ENCODE assay signal across 2 cellular contexts in the genomic region with DNA sequence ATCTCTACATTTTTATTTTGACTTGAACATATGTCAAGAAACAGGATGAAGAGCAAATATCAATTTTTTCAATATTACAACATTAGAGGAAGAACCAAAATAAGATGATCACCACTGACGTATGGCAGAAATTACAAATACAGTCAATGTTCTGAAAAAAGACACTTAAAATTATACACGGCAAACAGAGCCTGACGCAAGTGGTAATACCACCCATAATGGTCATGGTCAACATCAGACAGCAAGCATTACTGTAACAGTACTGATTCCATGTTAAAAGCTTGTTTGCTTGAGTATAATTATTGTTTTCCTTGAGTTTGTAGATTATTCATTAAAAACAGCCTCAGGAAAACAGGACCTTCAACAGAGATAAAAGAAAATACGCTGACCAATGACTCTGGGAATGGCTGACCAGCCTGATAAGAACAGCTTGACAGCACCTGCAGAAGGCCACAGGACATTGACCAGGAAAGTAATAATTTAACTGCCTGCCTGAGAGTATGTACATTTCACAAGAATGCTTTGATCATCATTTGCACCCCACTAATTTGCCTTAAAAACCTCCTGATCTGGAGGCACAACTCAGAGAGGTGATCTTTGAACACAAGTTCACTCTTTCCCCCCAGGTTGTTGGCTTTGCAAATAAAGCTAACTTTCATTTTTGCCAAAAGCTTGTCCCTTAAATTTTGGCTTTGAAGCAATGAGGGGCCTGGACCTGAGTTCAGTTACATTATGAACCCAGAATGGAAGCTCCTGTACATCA.
TF ChIP-seq lines count a peak whose summit lies in the region.

No MANE protein-coding gene starts in this region.

TF ChIP-seq in K562, 482 proteins besides CTCF, POLR2A, EP300 and RAD21 (continued from another document and continues in another):
- TF ChIP-seq ZNF79 (CRISPR knock-in tag; IDR thresholded peaks at IDR 0.05; ENCODE audit: low read depth) (no peak), POU5F1 (IDR thresholded peaks at IDR 0.05; ENCODE audit: borderline replicate concordance, low read depth, low read length, partially characterized antibody) (no peak), CSDE1 (IDR thresholded peaks at IDR 0.05) (no peak), ZNF311 (CRISPR knock-in tag; IDR thresholded peaks at IDR 0.05) (no peak), MTF1 (CRISPR knock-in tag; IDR thresholded peaks at IDR 0.05; ENCODE audit: borderline replicate concordance) (no peak), ZKSCAN8 (CRISPR knock-in tag; IDR thresholded peaks at IDR 0.05) (no peak), ZNF445 (CRISPR knock-in tag; IDR thresholded peaks at IDR 0.05; ENCODE audit: low read depth) (no peak), MCM7 (IDR thresholded peaks at IDR 0.05) (no peak), ZFX (CRISPR knock-in tag; IDR thresholded peaks at IDR 0.05) (no peak), SMARCA4 (IDR thresholded peaks at IDR 0.05) (0 out of 2 replicates have a peak, but pooled peaks have one; percentile 40), NR2C1 (IDR thresholded peaks at IDR 0.05) (no peak), NR2C1 (tag; IDR thresholded peaks at IDR 0.05) (no peak), TAF1 (IDR thresholded peaks at IDR 0.05; ENCODE audit: control insufficient read depth, extremely low read depth, insufficient read depth, low read length, severe bottlenecking) (no peak), NCOA6 (IDR thresholded peaks at IDR 0.05) (no peak), ZKSCAN3 (CRISPR knock-in tag; IDR thresholded peaks at IDR 0.05) (no peak), ZNF586 (CRISPR knock-in tag; conservative IDR thresholded peaks at IDR 0.05) (no peak), NFE2L1 (tag; IDR thresholded peaks at IDR 0.05; ENCODE audit: borderline replicate concordance, low read depth) (no peak), DIDO1 (tag; IDR thresholded peaks at IDR 0.05; ENCODE audit: low read depth) (no peak)
- TF ChIP-seq, protein P1, sequence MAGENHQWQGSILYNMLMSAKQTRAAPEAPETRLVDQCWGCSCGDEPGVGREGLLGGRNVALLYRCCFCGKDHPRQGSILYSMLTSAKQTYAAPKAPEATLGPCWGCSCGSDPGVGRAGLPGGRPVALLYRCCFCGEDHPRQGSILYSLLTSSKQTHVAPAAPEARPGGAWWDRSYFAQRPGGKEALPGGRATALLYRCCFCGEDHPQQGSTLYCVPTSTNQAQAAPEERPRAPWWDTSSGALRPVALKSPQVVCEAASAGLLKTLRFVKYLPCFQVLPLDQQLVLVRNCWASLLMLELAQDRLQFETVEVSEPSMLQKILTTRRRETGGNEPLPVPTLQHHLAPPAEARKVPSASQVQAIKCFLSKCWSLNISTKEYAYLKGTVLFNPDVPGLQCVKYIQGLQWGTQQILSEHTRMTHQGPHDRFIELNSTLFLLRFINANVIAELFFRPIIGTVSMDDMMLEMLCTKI (IDR thresholded peaks at IDR 0.05; ENCODE audit: partially characterized antibody), result no peak
- TF ChIP-seq, protein P2, sequence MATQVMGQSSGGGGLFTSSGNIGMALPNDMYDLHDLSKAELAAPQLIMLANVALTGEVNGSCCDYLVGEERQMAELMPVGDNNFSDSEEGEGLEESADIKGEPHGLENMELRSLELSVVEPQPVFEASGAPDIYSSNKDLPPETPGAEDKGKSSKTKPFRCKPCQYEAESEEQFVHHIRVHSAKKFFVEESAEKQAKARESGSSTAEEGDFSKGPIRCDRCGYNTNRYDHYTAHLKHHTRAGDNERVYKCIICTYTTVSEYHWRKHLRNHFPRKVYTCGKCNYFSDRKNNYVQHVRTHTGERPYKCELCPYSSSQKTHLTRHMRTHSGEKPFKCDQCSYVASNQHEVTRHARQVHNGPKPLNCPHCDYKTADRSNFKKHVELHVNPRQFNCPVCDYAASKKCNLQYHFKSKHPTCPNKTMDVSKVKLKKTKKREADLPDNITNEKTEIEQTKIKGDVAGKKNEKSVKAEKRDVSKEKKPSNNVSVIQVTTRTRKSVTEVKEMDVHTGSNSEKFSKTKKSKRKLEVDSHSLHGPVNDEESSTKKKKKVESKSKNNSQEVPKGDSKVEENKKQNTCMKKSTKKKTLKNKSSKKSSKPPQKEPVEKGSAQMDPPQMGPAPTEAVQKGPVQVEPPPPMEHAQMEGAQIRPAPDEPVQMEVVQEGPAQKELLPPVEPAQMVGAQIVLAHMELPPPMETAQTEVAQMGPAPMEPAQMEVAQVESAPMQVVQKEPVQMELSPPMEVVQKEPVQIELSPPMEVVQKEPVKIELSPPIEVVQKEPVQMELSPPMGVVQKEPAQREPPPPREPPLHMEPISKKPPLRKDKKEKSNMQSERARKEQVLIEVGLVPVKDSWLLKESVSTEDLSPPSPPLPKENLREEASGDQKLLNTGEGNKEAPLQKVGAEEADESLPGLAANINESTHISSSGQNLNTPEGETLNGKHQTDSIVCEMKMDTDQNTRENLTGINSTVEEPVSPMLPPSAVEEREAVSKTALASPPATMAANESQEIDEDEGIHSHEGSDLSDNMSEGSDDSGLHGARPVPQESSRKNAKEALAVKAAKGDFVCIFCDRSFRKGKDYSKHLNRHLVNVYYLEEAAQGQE (CRISPR knock-in tag; IDR thresholded peaks at IDR 0.05; ENCODE audit: low read depth), result no peak
- TF ChIP-seq, protein P3, sequence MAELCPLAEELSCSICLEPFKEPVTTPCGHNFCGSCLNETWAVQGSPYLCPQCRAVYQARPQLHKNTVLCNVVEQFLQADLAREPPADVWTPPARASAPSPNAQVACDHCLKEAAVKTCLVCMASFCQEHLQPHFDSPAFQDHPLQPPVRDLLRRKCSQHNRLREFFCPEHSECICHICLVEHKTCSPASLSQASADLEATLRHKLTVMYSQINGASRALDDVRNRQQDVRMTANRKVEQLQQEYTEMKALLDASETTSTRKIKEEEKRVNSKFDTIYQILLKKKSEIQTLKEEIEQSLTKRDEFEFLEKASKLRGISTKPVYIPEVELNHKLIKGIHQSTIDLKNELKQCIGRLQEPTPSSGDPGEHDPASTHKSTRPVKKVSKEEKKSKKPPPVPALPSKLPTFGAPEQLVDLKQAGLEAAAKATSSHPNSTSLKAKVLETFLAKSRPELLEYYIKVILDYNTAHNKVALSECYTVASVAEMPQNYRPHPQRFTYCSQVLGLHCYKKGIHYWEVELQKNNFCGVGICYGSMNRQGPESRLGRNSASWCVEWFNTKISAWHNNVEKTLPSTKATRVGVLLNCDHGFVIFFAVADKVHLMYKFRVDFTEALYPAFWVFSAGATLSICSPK (IDR thresholded peaks at IDR 0.05; ENCODE audit: borderline replicate concordance), result no peak
- TF ChIP-seq, protein P4, sequence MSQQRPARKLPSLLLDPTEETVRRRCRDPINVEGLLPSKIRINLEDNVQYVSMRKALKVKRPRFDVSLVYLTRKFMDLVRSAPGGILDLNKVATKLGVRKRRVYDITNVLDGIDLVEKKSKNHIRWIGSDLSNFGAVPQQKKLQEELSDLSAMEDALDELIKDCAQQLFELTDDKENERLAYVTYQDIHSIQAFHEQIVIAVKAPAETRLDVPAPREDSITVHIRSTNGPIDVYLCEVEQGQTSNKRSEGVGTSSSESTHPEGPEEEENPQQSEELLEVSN (IDR thresholded peaks at IDR 0.05; ENCODE audit: borderline replicate concordance in 1 of 2, extremely low read depth in 1 of 2, insufficient read depth in 1 of 2, insufficient read length in 1 of 2, low read depth in 1 of 2, low read length in 1 of 2, poor library complexity in 1 of 2, severe bottlenecking in 1 of 2), result no peak

TF ChIP-seq in HepG2, 621 proteins besides CTCF, POLR2A, EP300 and RAD21 (continued from another document and continues in another):
- TF ChIP-seq, protein P5, sequence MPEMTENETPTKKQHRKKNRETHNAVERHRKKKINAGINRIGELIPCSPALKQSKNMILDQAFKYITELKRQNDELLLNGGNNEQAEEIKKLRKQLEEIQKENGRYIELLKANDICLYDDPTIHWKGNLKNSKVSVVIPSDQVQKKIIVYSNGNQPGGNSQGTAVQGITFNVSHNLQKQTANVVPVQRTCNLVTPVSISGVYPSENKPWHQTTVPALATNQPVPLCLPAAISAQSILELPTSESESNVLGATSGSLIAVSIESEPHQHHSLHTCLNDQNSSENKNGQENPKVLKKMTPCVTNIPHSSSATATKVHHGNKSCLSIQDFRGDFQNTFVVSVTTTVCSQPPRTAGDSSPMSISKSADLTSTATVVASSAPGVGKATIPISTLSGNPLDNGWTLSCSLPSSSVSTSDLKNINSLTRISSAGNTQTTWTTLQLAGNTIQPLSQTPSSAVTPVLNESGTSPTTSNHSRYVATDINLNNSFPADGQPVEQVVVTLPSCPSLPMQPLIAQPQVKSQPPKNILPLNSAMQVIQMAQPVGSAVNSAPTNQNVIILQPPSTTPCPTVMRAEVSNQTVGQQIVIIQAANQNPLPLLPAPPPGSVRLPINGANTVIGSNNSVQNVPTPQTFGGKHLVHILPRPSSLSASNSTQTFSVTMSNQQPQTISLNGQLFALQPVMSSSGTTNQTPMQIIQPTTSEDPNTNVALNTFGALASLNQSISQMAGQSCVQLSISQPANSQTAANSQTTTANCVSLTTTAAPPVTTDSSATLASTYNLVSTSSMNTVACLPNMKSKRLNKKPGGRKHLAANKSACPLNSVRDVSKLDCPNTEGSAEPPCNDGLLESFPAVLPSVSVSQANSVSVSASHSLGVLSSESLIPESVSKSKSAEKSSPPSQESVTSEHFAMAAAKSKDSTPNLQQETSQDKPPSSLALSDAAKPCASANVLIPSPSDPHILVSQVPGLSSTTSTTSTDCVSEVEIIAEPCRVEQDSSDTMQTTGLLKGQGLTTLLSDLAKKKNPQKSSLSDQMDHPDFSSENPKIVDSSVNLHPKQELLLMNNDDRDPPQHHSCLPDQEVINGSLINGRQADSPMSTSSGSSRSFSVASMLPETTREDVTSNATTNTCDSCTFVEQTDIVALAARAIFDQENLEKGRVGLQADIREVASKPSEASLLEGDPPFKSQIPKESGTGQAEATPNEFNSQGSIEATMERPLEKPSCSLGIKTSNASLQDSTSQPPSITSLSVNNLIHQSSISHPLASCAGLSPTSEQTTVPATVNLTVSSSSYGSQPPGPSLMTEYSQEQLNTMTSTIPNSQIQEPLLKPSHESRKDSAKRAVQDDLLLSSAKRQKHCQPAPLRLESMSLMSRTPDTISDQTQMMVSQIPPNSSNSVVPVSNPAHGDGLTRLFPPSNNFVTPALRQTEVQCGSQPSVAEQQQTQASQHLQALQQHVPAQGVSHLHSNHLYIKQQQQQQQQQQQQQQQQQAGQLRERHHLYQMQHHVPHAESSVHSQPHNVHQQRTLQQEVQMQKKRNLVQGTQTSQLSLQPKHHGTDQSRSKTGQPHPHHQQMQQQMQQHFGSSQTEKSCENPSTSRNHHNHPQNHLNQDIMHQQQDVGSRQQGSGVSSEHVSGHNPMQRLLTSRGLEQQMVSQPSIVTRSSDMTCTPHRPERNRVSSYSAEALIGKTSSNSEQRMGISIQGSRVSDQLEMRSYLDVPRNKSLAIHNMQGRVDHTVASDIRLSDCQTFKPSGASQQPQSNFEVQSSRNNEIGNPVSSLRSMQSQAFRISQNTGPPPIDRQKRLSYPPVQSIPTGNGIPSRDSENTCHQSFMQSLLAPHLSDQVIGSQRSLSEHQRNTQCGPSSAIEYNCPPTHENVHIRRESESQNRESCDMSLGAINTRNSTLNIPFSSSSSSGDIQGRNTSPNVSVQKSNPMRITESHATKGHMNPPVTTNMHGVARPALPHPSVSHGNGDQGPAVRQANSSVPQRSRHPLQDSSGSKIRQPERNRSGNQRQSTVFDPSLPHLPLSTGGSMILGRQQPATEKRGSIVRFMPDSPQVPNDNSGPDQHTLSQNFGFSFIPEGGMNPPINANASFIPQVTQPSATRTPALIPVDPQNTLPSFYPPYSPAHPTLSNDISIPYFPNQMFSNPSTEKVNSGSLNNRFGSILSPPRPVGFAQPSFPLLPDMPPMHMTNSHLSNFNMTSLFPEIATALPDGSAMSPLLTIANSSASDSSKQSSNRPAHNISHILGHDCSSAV (CRISPR knock-in tag; IDR thresholded peaks at IDR 0.05; ENCODE audit: borderline replicate concordance), result no peak
- peak; percentile 93 for TF ChIP-seq PITX1 (CRISPR knock-in tag; IDR thresholded peaks at IDR 0.05)
- TF ChIP-seq ZKSCAN5 (CRISPR knock-in tag; IDR thresholded peaks at IDR 0.05), result no peak
- TF ChIP-seq EZH2 (conservative IDR thresholded peaks at IDR 0.05; ENCODE audit: low read depth, low read length), result no peak
- peak; percentile 78; the same call in 1 of the 2 replicates for TF ChIP-seq ZNF614 (CRISPR knock-in tag; IDR thresholded peaks at IDR 0.05; ENCODE audit: borderline replicate concordance)
- no peak for TF ChIP-seq ZNF326 (CRISPR knock-in tag; IDR thresholded peaks at IDR 0.05; ENCODE audit: borderline replicate concordance)
- no peak for TF ChIP-seq CAMTA2 (CRISPR knock-in tag; IDR thresholded peaks at IDR 0.05; ENCODE audit: borderline replicate concordance)
- TF ChIP-seq, protein P6, sequence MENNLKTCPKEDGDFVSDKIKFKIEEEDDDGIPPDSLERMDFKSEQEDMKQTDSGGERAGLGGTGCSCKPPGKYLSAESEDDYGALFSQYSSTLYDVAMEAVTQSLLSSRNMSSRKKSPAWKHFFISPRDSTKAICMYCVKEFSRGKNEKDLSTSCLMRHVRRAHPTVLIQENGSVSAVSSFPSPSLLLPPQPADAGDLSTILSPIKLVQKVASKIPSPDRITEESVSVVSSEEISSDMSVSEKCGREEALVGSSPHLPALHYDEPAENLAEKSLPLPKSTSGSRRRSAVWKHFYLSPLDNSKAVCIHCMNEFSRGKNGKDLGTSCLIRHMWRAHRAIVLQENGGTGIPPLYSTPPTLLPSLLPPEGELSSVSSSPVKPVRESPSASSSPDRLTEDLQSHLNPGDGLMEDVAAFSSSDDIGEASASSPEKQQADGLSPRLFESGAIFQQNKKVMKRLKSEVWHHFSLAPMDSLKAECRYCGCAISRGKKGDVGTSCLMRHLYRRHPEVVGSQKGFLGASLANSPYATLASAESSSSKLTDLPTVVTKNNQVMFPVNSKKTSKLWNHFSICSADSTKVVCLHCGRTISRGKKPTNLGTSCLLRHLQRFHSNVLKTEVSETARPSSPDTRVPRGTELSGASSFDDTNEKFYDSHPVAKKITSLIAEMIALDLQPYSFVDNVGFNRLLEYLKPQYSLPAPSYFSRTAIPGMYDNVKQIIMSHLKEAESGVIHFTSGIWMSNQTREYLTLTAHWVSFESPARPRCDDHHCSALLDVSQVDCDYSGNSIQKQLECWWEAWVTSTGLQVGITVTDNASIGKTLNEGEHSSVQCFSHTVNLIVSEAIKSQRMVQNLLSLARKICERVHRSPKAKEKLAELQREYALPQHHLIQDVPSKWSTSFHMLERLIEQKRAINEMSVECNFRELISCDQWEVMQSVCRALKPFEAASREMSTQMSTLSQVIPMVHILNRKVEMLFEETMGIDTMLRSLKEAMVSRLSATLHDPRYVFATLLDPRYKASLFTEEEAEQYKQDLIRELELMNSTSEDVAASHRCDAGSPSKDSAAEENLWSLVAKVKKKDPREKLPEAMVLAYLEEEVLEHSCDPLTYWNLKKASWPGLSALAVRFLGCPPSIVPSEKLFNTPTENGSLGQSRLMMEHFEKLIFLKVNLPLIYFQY (CRISPR knock-in tag; IDR thresholded peaks at IDR 0.05; ENCODE audit: borderline replicate concordance), result no peak
- no peak for TF ChIP-seq ZFP36L2 (CRISPR knock-in tag; IDR thresholded peaks at IDR 0.05)
- no peak for TF ChIP-seq ZNF34 (CRISPR knock-in tag; IDR thresholded peaks at IDR 0.05; ENCODE audit: borderline replicate concordance)
- no peak for TF ChIP-seq ZNF33B (CRISPR knock-in tag; IDR thresholded peaks at IDR 0.05)
- peak; percentile 22; the same call in 1 of the 2 replicates for TF ChIP-seq ZSCAN25 (CRISPR knock-in tag; IDR thresholded peaks at IDR 0.05)
